In the genomic region with DNA sequence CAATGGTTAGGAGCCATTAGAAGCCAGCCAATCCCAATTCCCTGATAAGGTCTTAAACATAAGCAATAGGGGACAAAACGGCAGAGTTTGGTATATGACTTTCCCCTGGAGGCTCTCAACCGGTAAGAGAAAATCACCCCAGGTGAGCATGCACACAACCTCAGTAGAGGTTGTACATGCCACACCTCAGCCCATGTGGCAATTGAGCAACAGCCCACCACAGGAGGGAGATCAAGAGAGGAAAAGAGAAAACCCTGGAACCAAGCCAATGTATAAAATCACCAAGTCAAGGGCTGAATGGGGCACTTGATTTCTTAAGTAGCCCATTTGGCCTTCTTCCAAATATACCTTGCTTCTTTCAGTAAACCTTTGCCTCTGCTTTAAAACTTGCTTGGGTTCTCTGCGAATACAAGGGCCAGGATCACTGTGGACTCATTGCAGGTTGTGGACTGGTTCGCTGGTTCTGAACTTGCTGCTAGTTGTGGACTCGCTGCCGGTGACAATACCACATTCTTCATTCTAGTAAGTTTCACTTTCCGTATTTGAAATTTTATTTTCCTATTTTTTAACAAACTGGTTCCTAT, we compare ENCODE assay signal across 1 cellular context.
TF ChIP-seq lines count a peak whose summit lies in the region.

No MANE protein-coding gene starts in this region.

TF ChIP-seq in H1, 55 proteins besides CTCF, POLR2A, EP300 and RAD21 (continued from another document):
- TF ChIP-seq, protein P1, sequence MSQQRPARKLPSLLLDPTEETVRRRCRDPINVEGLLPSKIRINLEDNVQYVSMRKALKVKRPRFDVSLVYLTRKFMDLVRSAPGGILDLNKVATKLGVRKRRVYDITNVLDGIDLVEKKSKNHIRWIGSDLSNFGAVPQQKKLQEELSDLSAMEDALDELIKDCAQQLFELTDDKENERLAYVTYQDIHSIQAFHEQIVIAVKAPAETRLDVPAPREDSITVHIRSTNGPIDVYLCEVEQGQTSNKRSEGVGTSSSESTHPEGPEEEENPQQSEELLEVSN (IDR thresholded peaks at IDR 0.05) = no peak
- no peak for TF ChIP-seq ZNF274 (IDR thresholded peaks at IDR 0.05; ENCODE audit: borderline replicate concordance, extremely low read depth, low read length)
- TF ChIP-seq, protein P2, sequence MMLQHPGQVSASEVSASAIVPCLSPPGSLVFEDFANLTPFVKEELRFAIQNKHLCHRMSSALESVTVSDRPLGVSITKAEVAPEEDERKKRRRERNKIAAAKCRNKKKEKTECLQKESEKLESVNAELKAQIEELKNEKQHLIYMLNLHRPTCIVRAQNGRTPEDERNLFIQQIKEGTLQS (IDR thresholded peaks at IDR 0.05; ENCODE audit: insufficient read depth, low read depth, low read length) = no peak
- TF ChIP-seq, protein P3, sequence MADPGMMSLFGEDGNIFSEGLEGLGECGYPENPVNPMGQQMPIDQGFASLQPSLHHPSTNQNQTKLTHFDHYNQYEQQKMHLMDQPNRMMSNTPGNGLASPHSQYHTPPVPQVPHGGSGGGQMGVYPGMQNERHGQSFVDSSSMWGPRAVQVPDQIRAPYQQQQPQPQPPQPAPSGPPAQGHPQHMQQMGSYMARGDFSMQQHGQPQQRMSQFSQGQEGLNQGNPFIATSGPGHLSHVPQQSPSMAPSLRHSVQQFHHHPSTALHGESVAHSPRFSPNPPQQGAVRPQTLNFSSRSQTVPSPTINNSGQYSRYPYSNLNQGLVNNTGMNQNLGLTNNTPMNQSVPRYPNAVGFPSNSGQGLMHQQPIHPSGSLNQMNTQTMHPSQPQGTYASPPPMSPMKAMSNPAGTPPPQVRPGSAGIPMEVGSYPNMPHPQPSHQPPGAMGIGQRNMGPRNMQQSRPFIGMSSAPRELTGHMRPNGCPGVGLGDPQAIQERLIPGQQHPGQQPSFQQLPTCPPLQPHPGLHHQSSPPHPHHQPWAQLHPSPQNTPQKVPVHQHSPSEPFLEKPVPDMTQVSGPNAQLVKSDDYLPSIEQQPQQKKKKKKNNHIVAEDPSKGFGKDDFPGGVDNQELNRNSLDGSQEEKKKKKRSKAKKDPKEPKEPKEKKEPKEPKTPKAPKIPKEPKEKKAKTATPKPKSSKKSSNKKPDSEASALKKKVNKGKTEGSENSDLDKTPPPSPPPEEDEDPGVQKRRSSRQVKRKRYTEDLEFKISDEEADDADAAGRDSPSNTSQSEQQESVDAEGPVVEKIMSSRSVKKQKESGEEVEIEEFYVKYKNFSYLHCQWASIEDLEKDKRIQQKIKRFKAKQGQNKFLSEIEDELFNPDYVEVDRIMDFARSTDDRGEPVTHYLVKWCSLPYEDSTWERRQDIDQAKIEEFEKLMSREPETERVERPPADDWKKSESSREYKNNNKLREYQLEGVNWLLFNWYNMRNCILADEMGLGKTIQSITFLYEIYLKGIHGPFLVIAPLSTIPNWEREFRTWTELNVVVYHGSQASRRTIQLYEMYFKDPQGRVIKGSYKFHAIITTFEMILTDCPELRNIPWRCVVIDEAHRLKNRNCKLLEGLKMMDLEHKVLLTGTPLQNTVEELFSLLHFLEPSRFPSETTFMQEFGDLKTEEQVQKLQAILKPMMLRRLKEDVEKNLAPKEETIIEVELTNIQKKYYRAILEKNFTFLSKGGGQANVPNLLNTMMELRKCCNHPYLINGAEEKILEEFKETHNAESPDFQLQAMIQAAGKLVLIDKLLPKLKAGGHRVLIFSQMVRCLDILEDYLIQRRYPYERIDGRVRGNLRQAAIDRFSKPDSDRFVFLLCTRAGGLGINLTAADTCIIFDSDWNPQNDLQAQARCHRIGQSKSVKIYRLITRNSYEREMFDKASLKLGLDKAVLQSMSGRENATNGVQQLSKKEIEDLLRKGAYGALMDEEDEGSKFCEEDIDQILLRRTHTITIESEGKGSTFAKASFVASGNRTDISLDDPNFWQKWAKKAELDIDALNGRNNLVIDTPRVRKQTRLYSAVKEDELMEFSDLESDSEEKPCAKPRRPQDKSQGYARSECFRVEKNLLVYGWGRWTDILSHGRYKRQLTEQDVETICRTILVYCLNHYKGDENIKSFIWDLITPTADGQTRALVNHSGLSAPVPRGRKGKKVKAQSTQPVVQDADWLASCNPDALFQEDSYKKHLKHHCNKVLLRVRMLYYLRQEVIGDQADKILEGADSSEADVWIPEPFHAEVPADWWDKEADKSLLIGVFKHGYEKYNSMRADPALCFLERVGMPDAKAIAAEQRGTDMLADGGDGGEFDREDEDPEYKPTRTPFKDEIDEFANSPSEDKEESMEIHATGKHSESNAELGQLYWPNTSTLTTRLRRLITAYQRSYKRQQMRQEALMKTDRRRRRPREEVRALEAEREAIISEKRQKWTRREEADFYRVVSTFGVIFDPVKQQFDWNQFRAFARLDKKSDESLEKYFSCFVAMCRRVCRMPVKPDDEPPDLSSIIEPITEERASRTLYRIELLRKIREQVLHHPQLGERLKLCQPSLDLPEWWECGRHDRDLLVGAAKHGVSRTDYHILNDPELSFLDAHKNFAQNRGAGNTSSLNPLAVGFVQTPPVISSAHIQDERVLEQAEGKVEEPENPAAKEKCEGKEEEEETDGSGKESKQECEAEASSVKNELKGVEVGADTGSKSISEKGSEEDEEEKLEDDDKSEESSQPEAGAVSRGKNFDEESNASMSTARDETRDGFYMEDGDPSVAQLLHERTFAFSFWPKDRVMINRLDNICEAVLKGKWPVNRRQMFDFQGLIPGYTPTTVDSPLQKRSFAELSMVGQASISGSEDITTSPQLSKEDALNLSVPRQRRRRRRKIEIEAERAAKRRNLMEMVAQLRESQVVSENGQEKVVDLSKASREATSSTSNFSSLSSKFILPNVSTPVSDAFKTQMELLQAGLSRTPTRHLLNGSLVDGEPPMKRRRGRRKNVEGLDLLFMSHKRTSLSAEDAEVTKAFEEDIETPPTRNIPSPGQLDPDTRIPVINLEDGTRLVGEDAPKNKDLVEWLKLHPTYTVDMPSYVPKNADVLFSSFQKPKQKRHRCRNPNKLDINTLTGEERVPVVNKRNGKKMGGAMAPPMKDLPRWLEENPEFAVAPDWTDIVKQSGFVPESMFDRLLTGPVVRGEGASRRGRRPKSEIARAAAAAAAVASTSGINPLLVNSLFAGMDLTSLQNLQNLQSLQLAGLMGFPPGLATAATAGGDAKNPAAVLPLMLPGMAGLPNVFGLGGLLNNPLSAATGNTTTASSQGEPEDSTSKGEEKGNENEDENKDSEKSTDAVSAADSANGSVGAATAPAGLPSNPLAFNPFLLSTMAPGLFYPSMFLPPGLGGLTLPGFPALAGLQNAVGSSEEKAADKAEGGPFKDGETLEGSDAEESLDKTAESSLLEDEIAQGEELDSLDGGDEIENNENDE (IDR thresholded peaks at IDR 0.05; ENCODE audit: insufficient replicate concordance, low read length) = no peak
- no peak for TF ChIP-seq CHD2 (IDR thresholded peaks at IDR 0.05; ENCODE audit: low read length)
- no peak for TF ChIP-seq GABPA (IDR thresholded peaks at IDR 0.05; ENCODE audit: borderline replicate concordance, insufficient read depth, low read length)
